8 cellular contexts compared by ENCODE assay signal in genomic region chr5:82225525-82226172, GRCh38. TPM values are rescaled to one million over a fixed set of nuclear protein-coding genes. Genes with fewer than 3 reads are reported as not detected.
DNase-seq lines count a peak whose midpoint lies in the region; ATAC-seq and TF ChIP-seq lines count a peak whose summit lies in the region.

No MANE protein-coding gene starts in this region.

- TF ChIP-seq RAD21 in HCT116 (IDR thresholded peaks at IDR 0.05; ENCODE audit: low read depth): peak; percentile 87

- no peaks in the 10 kb centered on the region for H3K4me1 ChIP-seq in HCT116 (ENCODE audit: control insufficient read depth in 1 of 2, insufficient read depth in 2 of 2, low read length in 2 of 2)
- peaks cover 2% of the 10 kb centered on the region for H3K4me1 ChIP-seq in right cardiac atrium (ENCODE audit: control insufficient read depth, insufficient read depth, low read length)

- H2AFZ ChIP-seq in HCT116 (ENCODE audit: low read depth, low read length, poor library complexity, severe bottlenecking): no peak overlapping the region

- peak; percentile 46 for DNase-seq in HCT116 (ENCODE audit: low read depth, low spot score)
- peak; percentile 83 for DNase-seq in NAMALWA (ENCODE audit: low spot score)
- peak; percentile 11 to 63 (median 42) for DNase-seq in T-cell
- peak; percentile 57 for DNase-seq in amniotic epithelial cell (ENCODE audit: low read depth)
- DNase-seq in right cardiac atrium: peak; percentile 17 to 56 (median 55)
- peak; percentile 66 for DNase-seq in sciatic nerve (ENCODE audit: low spot score)
- no peak for DNase-seq in cortex of kidney (lab: John Stamatoyannopoulos, UW)

- H3K4me3 Mint-ChIP-seq in T-cell: no peak overlapping the region

- H3K27me3 Mint-ChIP-seq in T-cell: no peaks in the 10 kb centered on the region

- no peak overlapping the region for H3K27ac ChIP-seq in HCT116 (ENCODE audit: low read depth, low read length)
- H3K27ac ChIP-seq in right cardiac atrium (ENCODE audit: low read length): no peak overlapping the region

- H3K27me3 ChIP-seq in HCT116 (ENCODE audit: insufficient read depth, low read length) (no peaks in the 10 kb centered on the region), right cardiac atrium (ENCODE audit: control insufficient read depth, insufficient read depth) (no peaks in the 10 kb centered on the region)

- ATAC-seq in HCT116 (peak; percentile 97), T-cell (replicated peaks in 1 of 4) (peak; percentile 58 to 78 (median 72)), right cardiac atrium (peak; percentile 68 to 78), sciatic nerve (peak; percentile 84)

- POLR2A ChIA-PET in HCT116 (lab: Charles Lee) (no interaction called here), T-cell (lab: Charles Lee) (interaction anchor here in 1 of 2 donors (0.7 kb wide), 1 partner anchor 369 kb away, joined by 4 read pairs; no protein-coding TSS in a partner anchor)

- H3K36me3 Mint-ChIP-seq in T-cell: peaks cover 3% of the 10 kb centered on the region

- no peak overlapping the region for H3K27ac Mint-ChIP-seq in T-cell

- peak; percentile 84 for TF ChIP-seq CTCF in GM12872 (IDR thresholded peaks at IDR 0.05; ENCODE audit: insufficient read depth, low read depth, low read length)
- TF ChIP-seq CTCF in HCT116 (IDR thresholded peaks at IDR 0.05 in 2 of 3, conservative IDR thresholded peaks at IDR 0.05 in 1 of 3; ENCODE audit: borderline replicate concordance in 1 of 3, insufficient read depth in 1 of 3, low read depth in 2 of 3, low read length in 2 of 3): peak; percentile 64 to 92 (median 79); a peak in 5 of 6 replicates

- RAD21 ChIA-PET in HCT116 (lab: Charles Lee; ENCODE audit: low non-redundant PET in 1 of 2, low total read pairs in 2 of 2, uncharacterized antibody in 2 of 2, unreplicated experiment in 2 of 2): no interaction called here

- no peak overlapping the region for H3K9ac ChIP-seq in HCT116 (ENCODE audit: low read length)

- no peaks in the 10 kb centered on the region for H3K9me2 ChIP-seq in HCT116 (ENCODE audit: insufficient read depth)

- intact Hi-C loops in HCT116 (cut with micrococcal nuclease) (loop anchor here (1.0 to 2.0 kb wide), 4 partner anchors 51 to 801 kb away; no protein-coding TSS in a partner anchor), right cardiac atrium (cut with DNase I) (loop anchor here in 1 of 4 donors (5.0 kb wide), 1 partner anchor 798 kb away; no protein-coding TSS in a partner anchor), sciatic nerve (cut with DNase I) (no loop called here)

- 28% methylated on average over 7 of the region's 7 CpGs for WGBS in right cardiac atrium

- no peaks in the 10 kb centered on the region for H4K20me1 ChIP-seq in HCT116 (ENCODE audit: insufficient read depth)

- H3K4me2 ChIP-seq in HCT116 (ENCODE audit: low read length): no peak overlapping the region

- CTCF ChIA-PET in HCT116 (lab: Charles Lee): interaction anchor here (0.6 to 2.3 kb wide), 4 partner anchors 60 to 800 kb away, joined by 3 to 7 read pairs (median 4); no protein-coding TSS in a partner anchor
- CTCF ChIA-PET in T-cell (lab: Charles Lee): interaction anchor here (0.5 to 2.8 kb wide), 13 partner anchors 15 to 1231 kb away, joined by 3 to 13 read pairs (median 4); no protein-coding TSS in a partner anchor

- H3K4me1 Mint-ChIP-seq in T-cell: peaks cover 3 to 11% (median 9%) of the 10 kb centered on the region in 3 donors

- no peaks in the 10 kb centered on the region for H3K36me3 ChIP-seq in HCT116 (ENCODE audit: control insufficient read depth in 1 of 2, insufficient read depth in 2 of 2, low read length in 2 of 2)

- no peaks in the 10 kb centered on the region for H3K9me3 Mint-ChIP-seq in T-cell

- H3K9me3 ChIP-seq in HCT116 (ENCODE audit: control insufficient read depth in 1 of 2, insufficient read depth in 1 of 2, low read depth in 1 of 2, low read length in 2 of 2) (no peaks in the 10 kb centered on the region), right cardiac atrium (ENCODE audit: control insufficient read depth, low read length) (no peaks in the 10 kb centered on the region)

- H3K4me3 ChIP-seq in HCT116 (replicated peaks in 1 of 2; ENCODE audit: low read depth in 1 of 2, low read length in 2 of 2) (no peak overlapping the region), right cardiac atrium (ENCODE audit: low read length) (no peak overlapping the region)

- no TSS peak for BruUV-seq in HCT116 (replicated peaks; lab: Mats Ljungman, UMichigan)

- no peaks in the 10 kb centered on the region for H3K79me2 ChIP-seq in HCT116 (ENCODE audit: insufficient read depth, low read length)

- no peak for TF ChIP-seq POLR2A in HCT116 (IDR thresholded peaks at IDR 0.05; ENCODE audit: borderline replicate concordance, extremely low read depth, insufficient read depth, insufficient read length)

TF ChIP-seq in HCT116, 20 proteins besides CTCF, POLR2A, EP300 and RAD21:
- no peak for TF ChIP-seq ELF1 (IDR thresholded peaks at IDR 0.05; ENCODE audit: borderline replicate concordance, low read depth)
- TF ChIP-seq, protein P1, sequence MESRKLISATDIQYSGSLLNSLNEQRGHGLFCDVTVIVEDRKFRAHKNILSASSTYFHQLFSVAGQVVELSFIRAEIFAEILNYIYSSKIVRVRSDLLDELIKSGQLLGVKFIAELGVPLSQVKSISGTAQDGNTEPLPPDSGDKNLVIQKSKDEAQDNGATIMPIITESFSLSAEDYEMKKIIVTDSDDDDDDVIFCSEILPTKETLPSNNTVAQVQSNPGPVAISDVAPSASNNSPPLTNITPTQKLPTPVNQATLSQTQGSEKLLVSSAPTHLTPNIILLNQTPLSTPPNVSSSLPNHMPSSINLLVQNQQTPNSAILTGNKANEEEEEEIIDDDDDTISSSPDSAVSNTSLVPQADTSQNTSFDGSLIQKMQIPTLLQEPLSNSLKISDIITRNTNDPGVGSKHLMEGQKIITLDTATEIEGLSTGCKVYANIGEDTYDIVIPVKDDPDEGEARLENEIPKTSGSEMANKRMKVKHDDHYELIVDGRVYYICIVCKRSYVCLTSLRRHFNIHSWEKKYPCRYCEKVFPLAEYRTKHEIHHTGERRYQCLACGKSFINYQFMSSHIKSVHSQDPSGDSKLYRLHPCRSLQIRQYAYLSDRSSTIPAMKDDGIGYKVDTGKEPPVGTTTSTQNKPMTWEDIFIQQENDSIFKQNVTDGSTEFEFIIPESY (IDR thresholded peaks at IDR 0.05; ENCODE audit: extremely low read depth, insufficient replicate concordance, low read length): no peak
- no peak for TF ChIP-seq MAX (IDR thresholded peaks at IDR 0.05)
- TF ChIP-seq YY1 (IDR thresholded peaks at IDR 0.05; ENCODE audit: extremely low read depth, insufficient replicate concordance, low read depth, low read length): peak; percentile 41
- no peak for TF ChIP-seq SP1 (IDR thresholded peaks at IDR 0.05; ENCODE audit: low read depth)
- TF ChIP-seq, protein P2, sequence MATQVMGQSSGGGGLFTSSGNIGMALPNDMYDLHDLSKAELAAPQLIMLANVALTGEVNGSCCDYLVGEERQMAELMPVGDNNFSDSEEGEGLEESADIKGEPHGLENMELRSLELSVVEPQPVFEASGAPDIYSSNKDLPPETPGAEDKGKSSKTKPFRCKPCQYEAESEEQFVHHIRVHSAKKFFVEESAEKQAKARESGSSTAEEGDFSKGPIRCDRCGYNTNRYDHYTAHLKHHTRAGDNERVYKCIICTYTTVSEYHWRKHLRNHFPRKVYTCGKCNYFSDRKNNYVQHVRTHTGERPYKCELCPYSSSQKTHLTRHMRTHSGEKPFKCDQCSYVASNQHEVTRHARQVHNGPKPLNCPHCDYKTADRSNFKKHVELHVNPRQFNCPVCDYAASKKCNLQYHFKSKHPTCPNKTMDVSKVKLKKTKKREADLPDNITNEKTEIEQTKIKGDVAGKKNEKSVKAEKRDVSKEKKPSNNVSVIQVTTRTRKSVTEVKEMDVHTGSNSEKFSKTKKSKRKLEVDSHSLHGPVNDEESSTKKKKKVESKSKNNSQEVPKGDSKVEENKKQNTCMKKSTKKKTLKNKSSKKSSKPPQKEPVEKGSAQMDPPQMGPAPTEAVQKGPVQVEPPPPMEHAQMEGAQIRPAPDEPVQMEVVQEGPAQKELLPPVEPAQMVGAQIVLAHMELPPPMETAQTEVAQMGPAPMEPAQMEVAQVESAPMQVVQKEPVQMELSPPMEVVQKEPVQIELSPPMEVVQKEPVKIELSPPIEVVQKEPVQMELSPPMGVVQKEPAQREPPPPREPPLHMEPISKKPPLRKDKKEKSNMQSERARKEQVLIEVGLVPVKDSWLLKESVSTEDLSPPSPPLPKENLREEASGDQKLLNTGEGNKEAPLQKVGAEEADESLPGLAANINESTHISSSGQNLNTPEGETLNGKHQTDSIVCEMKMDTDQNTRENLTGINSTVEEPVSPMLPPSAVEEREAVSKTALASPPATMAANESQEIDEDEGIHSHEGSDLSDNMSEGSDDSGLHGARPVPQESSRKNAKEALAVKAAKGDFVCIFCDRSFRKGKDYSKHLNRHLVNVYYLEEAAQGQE (IDR thresholded peaks at IDR 0.05; ENCODE audit: low read depth): no peak
- peak; percentile 57; the same call in 1 of the 2 replicates for TF ChIP-seq CBX3 (IDR thresholded peaks at IDR 0.05; ENCODE audit: low read depth)
- no peak for TF ChIP-seq POLR2AphosphoS5 (IDR thresholded peaks at IDR 0.05; ENCODE audit: low read depth, low read length)
- TF ChIP-seq ZFX (IDR thresholded peaks at IDR 0.05): no peak
- no peak for TF ChIP-seq EZH2 (IDR thresholded peaks at IDR 0.05)

RNA-seq across cellular contexts. Expression of gene RPS23, which starts 52.5 kb away (rescaled TPM):
- 2,206 TPM for total RNA-seq in HCT116 (2021; ENCODE audit: unreplicated experiment)
- polyA plus RNA-seq in HCT116 (2012): 3,981 and 5,272 TPM in 2 replicates
- 1,000 to 10,000 TPM; 2,916 to 3,772 (median 3,224) TPM for total RNA-seq in T-cell
- 1,000 to 10,000 TPM; 1,173 to 1,230 (median 1,210) TPM for total RNA-seq in right cardiac atrium
- 1,902 TPM for polyA plus RNA-seq in right cardiac atrium
- 1,454 TPM for total RNA-seq in sciatic nerve
